In the genomic region with DNA sequence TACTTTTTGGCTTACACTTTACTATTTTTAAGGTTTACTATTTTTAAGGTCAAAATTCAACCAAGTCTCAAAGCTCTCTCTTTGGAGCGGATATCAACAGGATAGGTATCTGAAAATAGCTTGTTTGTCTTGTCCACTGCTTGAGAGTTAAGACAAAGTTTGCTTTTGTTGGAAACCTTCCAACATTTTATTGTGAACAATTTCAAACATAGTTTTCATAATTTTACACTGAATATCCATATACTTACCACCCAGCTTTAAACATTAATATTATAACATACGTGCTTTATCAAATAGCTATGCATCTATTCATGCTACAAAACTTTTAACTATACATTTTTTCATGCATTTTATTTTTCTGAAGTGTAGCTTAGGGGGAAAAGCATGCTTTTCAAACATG, we compare ENCODE assay signal across 18 cellular contexts.
DNase-seq lines count a peak whose midpoint lies in the region; ATAC-seq, FAIRE-seq and TF ChIP-seq lines count a peak whose summit lies in the region.
"Had no signal": no experiment of that assay in that cellular context is flagged by ENCODE, and none has a peak within 500 bp of the region (broad histone marks: within the 10 kb centered on the region; RNA-seq: fewer than 3 reads in every experiment).

No MANE protein-coding gene starts in this region.

- peak overlapping the region; percentile 53 for H2BK5ac ChIP-seq in IMR-90 (ENCODE audit: low read depth, low read length, poor library complexity, severe bottlenecking)

- H3K4me3 ChIP-seq in IMR-90 (ENCODE audit: insufficient read depth, low read depth, low read length): no peak overlapping the region
- H3K4me3 ChIP-seq: MG63, uterus had no signal

- no peaks in the 10 kb centered on the region for H3K9me3 ChIP-seq in IMR-90 (ENCODE audit: control insufficient read depth, insufficient read depth, low read length)
- H3K9me3 ChIP-seq: MG63, uterus had no signal

- BruUV-seq in IMR-90 (replicated peaks; lab: Mats Ljungman, UMichigan): no TSS peak

- H3K9me1 ChIP-seq in IMR-90 (ENCODE audit: insufficient read depth, low read length): peaks cover 8% of the 10 kb centered on the region

- peak overlapping the region; percentile 10 for H3K4me3 Mint-ChIP-seq in T-helper 2 cell treated with Interferon-gamma antibody and Interleukin-4, amounts not matched to agents 5 μg/mL and 100 μg/mL, for 36 hours
- peak overlapping the region; percentile 95 for H3K4me3 Mint-ChIP-seq in natural killer cell
- H3K4me3 Mint-ChIP-seq: nephron progenitor cell had no signal

- H3K36me3 ChIP-seq in IMR-90 (ENCODE audit: control insufficient read depth, insufficient read depth, low read length): no peaks in the 10 kb centered on the region
- H3K36me3 ChIP-seq: MG63, uterus had no signal

- H3K4me1 ChIP-seq in IMR-90 (ENCODE audit: control insufficient read depth, insufficient read depth, low read length): peaks cover 43% of the 10 kb centered on the region

- no peak overlapping the region for H2BK20ac ChIP-seq in IMR-90 (ENCODE audit: low read depth, low read length)

- intact Hi-C loops in IMR-90 (cut with micrococcal nuclease): no loop called here
- intact Hi-C loops in natural killer cell (cut with micrococcal nuclease): no loop called here

- 0 out of 2 replicates have a peak, but pooled peaks cover 3% of the 10 kb centered on the region for H4K20me1 ChIP-seq in IMR-90 (ENCODE audit: insufficient read depth, low read length)

- peak overlapping the region; percentile 60; the same call in 1 of the 2 replicates for H3K4ac ChIP-seq in IMR-90 (ENCODE audit: low read depth, low read length)

- H3K36me3 Mint-ChIP-seq in T-helper 2 cell treated with Interferon-gamma antibody and Interleukin-4, amounts not matched to agents 5 μg/mL and 100 μg/mL, for 36 hours (ENCODE audit: low read depth): peaks cover 19% of the 10 kb centered on the region
- peaks cover 11% of the 10 kb centered on the region for H3K36me3 Mint-ChIP-seq in natural killer cell

- TF ChIP-seq CTCF in IMR-90 (conservative IDR thresholded peaks at IDR 0.05; ENCODE audit: low read depth, low read length): no peak
- no peak for TF ChIP-seq CTCF in natural killer cell (IDR thresholded peaks at IDR 0.05)

- no peak overlapping the region for H2AK5ac ChIP-seq in IMR-90 (ENCODE audit: low read depth, low read length)

- POLR2A ChIA-PET in IMR-90 (lab: Charles Lee; ENCODE audit: unreplicated experiment): no interaction called here

- no peak for TF ChIP-seq POLR2A in IMR-90 (IDR thresholded peaks at IDR 0.05; ENCODE audit: low read depth, low read length)

- no peak for TF ChIP-seq RAD21 in IMR-90 (IDR thresholded peaks at IDR 0.05; ENCODE audit: low read length)

- H3K14ac ChIP-seq in IMR-90 (replicated peaks; ENCODE audit: low read depth, low read length): no peak overlapping the region; the same call in 1 of the 2 replicates

- H2BK15ac ChIP-seq in IMR-90 (ENCODE audit: low read depth, low read length): 0 out of 3 replicates have a peak overlapping the region, but pooled peaks have one; percentile 0

- dilution Hi-C loops in IMR-90 (cut with HindIII; ENCODE audit: low sequenced_read_pairs, unreplicated experiment): no loop called here

- H2BK120ac ChIP-seq in IMR-90 (ENCODE audit: low read depth, low read length): no peak overlapping the region

- H3K27me3 ChIP-seq in IMR-90 (ENCODE audit: control insufficient read depth, insufficient read depth, low read length): no peaks in the 10 kb centered on the region
- H3K27me3 ChIP-seq: MG63, uterus had no signal

- no peak for DNase-seq in T-helper 2 cell treated with Interferon-gamma antibody and Interleukin-4, amounts not matched to agents 5 μg/mL and 100 μg/mL, for 36 hours (ENCODE audit: low spot score)
- DNase-seq in T-helper 2 cell (no peak), IMR-90 (peak; percentile 80), amniotic stem cell (lab: John Stamatoyannopoulos, UW) (peak; percentile 19), natural killer cell (no peak), HTR-8/SVneo (ENCODE audit: insufficient read length, low spot score) (no peak), NCI-H2029 treated with DMSO at 0.1 percent for 48 hours (lab: John Stamatoyannopoulos, UW) (no peak)
- DNase-seq: 8988T; activated CD4-positive, alpha-beta T cell treated with anti-CD3 and anti-CD28 coated beads for 48 hours; MG63; NCI-H2081; NCI-H69; nephron progenitor cell; RPMI8226; stimulated activated naive CD4-positive, alpha-beta T cell treated with Interleukin-2 at 50 U/mL for 16 hours; uterus had no signal

- peak overlapping the region; percentile 67; the same call in 1 of the 2 replicates for H3K4me2 ChIP-seq in IMR-90 (ENCODE audit: low read depth, low read length)

- peak; percentile 5; the same call in 1 of the 2 replicates for ATAC-seq in IMR-90 (ENCODE audit: low read depth)
- ATAC-seq in natural killer cell: no peak
- ATAC-seq in HG02763 (IDR thresholded peaks at IDR 0.05; ENCODE audit: unreplicated experiment): no peak
- ATAC-seq: esophagus mucosa had no signal

- no peak overlapping the region for H3K9ac ChIP-seq in IMR-90 (ENCODE audit: low read depth, low read length)

- H3K79me1 ChIP-seq in IMR-90 (ENCODE audit: low read depth in 1 of 2, low read length in 2 of 2): peaks cover 27 to 35% of the 10 kb centered on the region in 2 experiments

- no peak overlapping the region for H3K27ac ChIP-seq in IMR-90 (ENCODE audit: insufficient read depth, low read length)

- no CpG with 5 or more reads among the region's 2 CpGs for WGBS in IMR-90 (ENCODE audit: extremely low coverage in 2 of 2, insufficient read length in 1 of 2), 2 experiments

- in situ Hi-C loops in IMR-90 (cut with MboI; ENCODE audit: low sequenced_read_pairs): no loop called here

- H3K18ac ChIP-seq in IMR-90 (ENCODE audit: low read depth, low read length): peak overlapping the region; percentile 84; the same call in 1 of the 2 replicates

- no peak overlapping the region for H3K56ac ChIP-seq in IMR-90 (ENCODE audit: extremely low read depth, insufficient read depth, low read length)

- 0 out of 2 replicates have a peak overlapping the region, but pooled peaks have one; percentile 52 for H3K23ac ChIP-seq in IMR-90 (ENCODE audit: low read depth, low read length)

- no peak overlapping the region for H2AFZ ChIP-seq in IMR-90 (replicated peaks; ENCODE audit: low read length, poor library complexity)

- H4K5ac ChIP-seq in IMR-90 (ENCODE audit: low read depth, low read length): no peak overlapping the region

- H3K4me1 Mint-ChIP-seq in T-helper 2 cell treated with Interferon-gamma antibody and Interleukin-4, amounts not matched to agents 5 μg/mL and 100 μg/mL, for 36 hours (ENCODE audit: low read depth): peaks cover 95% of the 10 kb centered on the region
- H3K4me1 Mint-ChIP-seq in natural killer cell: peaks cover 99 to 100% of the 10 kb centered on the region in 2 donors

- H4K8ac ChIP-seq in IMR-90 (ENCODE audit: low read depth in 2 of 2, low read length in 2 of 2): peak overlapping the region in 1 of 2 experiments; percentile 10; a peak in 1 of 4 replicates

- no peaks in the 10 kb centered on the region for H3K9me3 Mint-ChIP-seq in T-helper 2 cell treated with Interferon-gamma antibody and Interleukin-4, amounts not matched to agents 5 μg/mL and 100 μg/mL, for 36 hours
- no peaks in the 10 kb centered on the region for H3K9me3 Mint-ChIP-seq in natural killer cell
- H3K9me3 Mint-ChIP-seq: nephron progenitor cell had no signal

- no peak overlapping the region for H2AK9ac ChIP-seq in IMR-90 (replicated peaks; ENCODE audit: low read depth, low read length, poor library complexity)

- H4K91ac ChIP-seq in IMR-90 (ENCODE audit: insufficient read depth, low read depth, low read length): no peak overlapping the region

- H3K27ac Mint-ChIP-seq in T-helper 2 cell treated with Interferon-gamma antibody and Interleukin-4, amounts not matched to agents 5 μg/mL and 100 μg/mL, for 36 hours: no peak overlapping the region
- H3K27ac Mint-ChIP-seq in natural killer cell: peak overlapping the region; percentile 99 to 100

- no peak for FAIRE-seq in HTR-8/SVneo (lab: Jason Lieb, UNC)

- no peaks in the 10 kb centered on the region for H3K27me3 Mint-ChIP-seq in T-helper 2 cell treated with Interferon-gamma antibody and Interleukin-4, amounts not matched to agents 5 μg/mL and 100 μg/mL, for 36 hours (ENCODE audit: low read depth)
- no peaks in the 10 kb centered on the region for H3K27me3 Mint-ChIP-seq in natural killer cell (ENCODE audit: low read depth in 2 of 2)

- CTCF ChIA-PET in IMR-90 (lab: Yijun Ruan, JAX): interaction anchor here (1.3 kb wide), 1 partner anchor 9 kb away, joined by 4 read pairs; no protein-coding TSS in a partner anchor

TF ChIP-seq in IMR-90, 13 proteins besides CTCF, POLR2A, EP300 and RAD21:
- no peak for TF ChIP-seq CEBPB (IDR thresholded peaks at IDR 0.05; ENCODE audit: low read depth, low read length)
- no peak for TF ChIP-seq MXI1 (IDR thresholded peaks at IDR 0.05; ENCODE audit: borderline replicate concordance, low read depth, low read length)
- no peak for TF ChIP-seq ELK1 (IDR thresholded peaks at IDR 0.05; ENCODE audit: borderline replicate concordance, low read depth, low read length)
- TF ChIP-seq FOS (IDR thresholded peaks at IDR 0.05; ENCODE audit: low read depth, low read length): no peak
- no peak for TF ChIP-seq USF2 (IDR thresholded peaks at IDR 0.05; ENCODE audit: low read depth, low read length)
- TF ChIP-seq NFE2L2 (IDR thresholded peaks at IDR 0.05; ENCODE audit: low read depth, low read length): no peak
- TF ChIP-seq RFX5 (IDR thresholded peaks at IDR 0.05; ENCODE audit: low read depth, low read length): no peak
- TF ChIP-seq SMC3 (IDR thresholded peaks at IDR 0.05; ENCODE audit: low read depth, low read length): no peak
- no peak for TF ChIP-seq MAFK (IDR thresholded peaks at IDR 0.05; ENCODE audit: low read depth, low read length)
- no peak for TF ChIP-seq MAZ (IDR thresholded peaks at IDR 0.05; ENCODE audit: borderline replicate concordance, low read depth, low read length)
- TF ChIP-seq CHD1 (IDR thresholded peaks at IDR 0.05; ENCODE audit: low read depth, low read length): no peak

Comparison
In these comparisons a context has a peak if more than half of its experiments do, and no peak if none do; other contexts are left out.
1. DNase-seq: peak in IMR-90 (single experiment) and amniotic stem cell (single experiment); none in T-helper 2 cell treated with Interferon-gamma antibody and Interleukin-4, amounts not matched to agents 5 μg/mL and 100 μg/mL, for 36 hours (single experiment), T-helper 2 cell (0 of 5), natural killer cell (single experiment), HTR-8/SVneo (single experiment) and NCI-H2029 treated with DMSO at 0.1 percent for 48 hours (single experiment).